1 cellular context compared by ENCODE assay signal in the genomic region with DNA sequence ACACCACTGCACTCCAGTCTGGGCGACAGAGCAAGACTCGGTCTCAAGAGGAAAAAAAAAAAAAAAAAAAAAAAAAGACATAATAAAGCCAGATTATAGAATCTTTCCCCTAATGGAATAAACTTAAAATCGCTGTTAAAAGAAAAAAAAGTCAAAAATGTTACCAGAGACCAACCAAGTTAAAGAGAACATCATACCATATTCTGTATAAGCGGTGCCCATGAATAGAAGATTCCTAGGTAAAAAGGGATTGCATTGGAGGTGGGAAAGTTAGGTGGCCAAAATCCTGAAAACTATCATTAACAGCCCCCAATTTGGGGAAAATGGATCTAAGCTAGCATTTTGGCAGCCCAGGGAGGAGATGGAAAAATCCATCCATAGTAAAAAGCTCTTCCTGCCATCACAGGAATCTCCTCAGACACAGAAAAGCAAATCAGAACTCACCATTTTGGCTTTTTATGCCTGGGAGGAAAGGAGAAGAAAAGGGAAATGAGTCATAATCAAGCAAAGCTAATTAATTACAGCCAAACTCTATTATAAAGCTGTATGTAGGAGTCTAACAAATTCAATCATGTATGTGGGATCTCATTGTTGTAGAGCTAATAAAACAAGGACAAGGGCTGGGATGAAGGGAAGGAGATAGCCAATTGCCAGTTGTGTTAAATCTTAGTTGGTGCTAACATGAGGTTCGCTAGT.
TF ChIP-seq lines count a peak whose summit lies in the region.

No MANE protein-coding gene starts in this region.

TF ChIP-seq in SK-N-SH, 30 proteins besides CTCF, POLR2A, EP300 and RAD21 (continued from another document):
- TF ChIP-seq SIN3A (IDR thresholded peaks at IDR 0.05; ENCODE audit: borderline replicate concordance, low read depth, low read length) (no peak), EZH2phosphoT487 (IDR thresholded peaks at IDR 0.05; ENCODE audit: borderline replicate concordance, low read depth) (no peak), GATA2 (CRISPR knock-in tag; IDR thresholded peaks at IDR 0.05) (no peak), GABPA (IDR thresholded peaks at IDR 0.05; ENCODE audit: low read depth) (no peak), NFIC (IDR thresholded peaks at IDR 0.05; ENCODE audit: borderline replicate concordance) (no peak), CHD2 (IDR thresholded peaks at IDR 0.05; ENCODE audit: low read length, partially characterized antibody) (no peak), TAF1 (IDR thresholded peaks at IDR 0.05; ENCODE audit: borderline replicate concordance, low read depth, low read length) (no peak), SMC3 (IDR thresholded peaks at IDR 0.05; ENCODE audit: low read depth, low read length) (no peak), RCOR1 (IDR thresholded peaks at IDR 0.05; ENCODE audit: low read length) (no peak), MXI1 (IDR thresholded peaks at IDR 0.05; ENCODE audit: low read depth, low read length) (no peak)
- TF ChIP-seq, protein P1, sequence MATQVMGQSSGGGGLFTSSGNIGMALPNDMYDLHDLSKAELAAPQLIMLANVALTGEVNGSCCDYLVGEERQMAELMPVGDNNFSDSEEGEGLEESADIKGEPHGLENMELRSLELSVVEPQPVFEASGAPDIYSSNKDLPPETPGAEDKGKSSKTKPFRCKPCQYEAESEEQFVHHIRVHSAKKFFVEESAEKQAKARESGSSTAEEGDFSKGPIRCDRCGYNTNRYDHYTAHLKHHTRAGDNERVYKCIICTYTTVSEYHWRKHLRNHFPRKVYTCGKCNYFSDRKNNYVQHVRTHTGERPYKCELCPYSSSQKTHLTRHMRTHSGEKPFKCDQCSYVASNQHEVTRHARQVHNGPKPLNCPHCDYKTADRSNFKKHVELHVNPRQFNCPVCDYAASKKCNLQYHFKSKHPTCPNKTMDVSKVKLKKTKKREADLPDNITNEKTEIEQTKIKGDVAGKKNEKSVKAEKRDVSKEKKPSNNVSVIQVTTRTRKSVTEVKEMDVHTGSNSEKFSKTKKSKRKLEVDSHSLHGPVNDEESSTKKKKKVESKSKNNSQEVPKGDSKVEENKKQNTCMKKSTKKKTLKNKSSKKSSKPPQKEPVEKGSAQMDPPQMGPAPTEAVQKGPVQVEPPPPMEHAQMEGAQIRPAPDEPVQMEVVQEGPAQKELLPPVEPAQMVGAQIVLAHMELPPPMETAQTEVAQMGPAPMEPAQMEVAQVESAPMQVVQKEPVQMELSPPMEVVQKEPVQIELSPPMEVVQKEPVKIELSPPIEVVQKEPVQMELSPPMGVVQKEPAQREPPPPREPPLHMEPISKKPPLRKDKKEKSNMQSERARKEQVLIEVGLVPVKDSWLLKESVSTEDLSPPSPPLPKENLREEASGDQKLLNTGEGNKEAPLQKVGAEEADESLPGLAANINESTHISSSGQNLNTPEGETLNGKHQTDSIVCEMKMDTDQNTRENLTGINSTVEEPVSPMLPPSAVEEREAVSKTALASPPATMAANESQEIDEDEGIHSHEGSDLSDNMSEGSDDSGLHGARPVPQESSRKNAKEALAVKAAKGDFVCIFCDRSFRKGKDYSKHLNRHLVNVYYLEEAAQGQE (IDR thresholded peaks at IDR 0.05; ENCODE audit: low read depth, low read length): no peak
TF ChIP-seq in SK-N-SH: peak in this region for 0.
